ENCODE assay signal across 1 cellular context in the genomic region with DNA sequence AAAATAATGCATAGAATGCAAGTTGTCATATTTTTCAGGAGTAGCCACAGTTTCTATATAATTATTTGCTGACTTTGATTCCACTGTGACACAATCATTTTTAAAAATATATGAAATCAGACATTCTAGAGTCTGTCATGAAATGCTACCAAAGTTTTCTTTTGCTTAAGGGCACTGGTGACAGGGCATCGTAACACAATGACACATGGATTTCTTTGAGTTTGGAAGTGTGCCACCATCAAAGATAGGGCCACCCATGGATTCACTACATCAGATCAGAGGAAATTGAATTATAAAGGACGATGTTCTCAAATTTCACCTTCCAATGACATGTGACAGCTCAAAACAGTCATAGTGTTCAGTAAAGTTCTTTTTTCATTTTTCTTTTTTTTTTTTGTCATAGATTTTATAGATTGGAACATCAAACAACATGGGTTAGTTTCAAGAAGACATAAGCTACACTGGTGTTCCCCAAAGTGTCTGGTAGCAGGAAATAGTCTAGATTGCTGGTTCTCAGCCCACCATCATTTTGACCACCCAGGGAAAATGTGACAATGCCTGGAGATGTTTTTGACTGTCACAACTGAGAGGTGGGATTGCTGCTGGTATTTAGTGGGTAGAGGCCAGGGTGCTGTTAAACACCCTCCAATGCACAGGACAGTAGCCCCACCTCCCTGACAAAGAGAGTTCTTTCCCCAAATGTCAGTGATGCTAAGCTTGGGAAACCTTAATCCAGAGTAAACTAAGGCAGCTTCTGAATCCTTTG.
TF ChIP-seq lines count a peak whose summit lies in the region.

No MANE protein-coding gene starts in this region.

TF ChIP-seq in GM12878, 131 proteins besides CTCF, POLR2A, EP300 and RAD21 (continued from another document):
- TF ChIP-seq MXI1 (IDR thresholded peaks at IDR 0.05; ENCODE audit: low read depth, low read length) (no peak), MYC (IDR thresholded peaks at IDR 0.05; ENCODE audit: insufficient read depth, insufficient read length, insufficient replicate concordance, low read length, severe bottlenecking) (no peak), MTA3 (IDR thresholded peaks at IDR 0.05; ENCODE audit: borderline replicate concordance, low read length) (no peak), BACH1 (IDR thresholded peaks at IDR 0.05; ENCODE audit: borderline replicate concordance) (no peak), YY1 (IDR thresholded peaks at IDR 0.05; ENCODE audit: low read depth, low read length) (no peak), TAF1 (IDR thresholded peaks at IDR 0.05; ENCODE audit: borderline replicate concordance, low read depth, low read length) (no peak), CBFB (IDR thresholded peaks at IDR 0.05; ENCODE audit: low read depth) (no peak)
- TF ChIP-seq, protein P1, sequence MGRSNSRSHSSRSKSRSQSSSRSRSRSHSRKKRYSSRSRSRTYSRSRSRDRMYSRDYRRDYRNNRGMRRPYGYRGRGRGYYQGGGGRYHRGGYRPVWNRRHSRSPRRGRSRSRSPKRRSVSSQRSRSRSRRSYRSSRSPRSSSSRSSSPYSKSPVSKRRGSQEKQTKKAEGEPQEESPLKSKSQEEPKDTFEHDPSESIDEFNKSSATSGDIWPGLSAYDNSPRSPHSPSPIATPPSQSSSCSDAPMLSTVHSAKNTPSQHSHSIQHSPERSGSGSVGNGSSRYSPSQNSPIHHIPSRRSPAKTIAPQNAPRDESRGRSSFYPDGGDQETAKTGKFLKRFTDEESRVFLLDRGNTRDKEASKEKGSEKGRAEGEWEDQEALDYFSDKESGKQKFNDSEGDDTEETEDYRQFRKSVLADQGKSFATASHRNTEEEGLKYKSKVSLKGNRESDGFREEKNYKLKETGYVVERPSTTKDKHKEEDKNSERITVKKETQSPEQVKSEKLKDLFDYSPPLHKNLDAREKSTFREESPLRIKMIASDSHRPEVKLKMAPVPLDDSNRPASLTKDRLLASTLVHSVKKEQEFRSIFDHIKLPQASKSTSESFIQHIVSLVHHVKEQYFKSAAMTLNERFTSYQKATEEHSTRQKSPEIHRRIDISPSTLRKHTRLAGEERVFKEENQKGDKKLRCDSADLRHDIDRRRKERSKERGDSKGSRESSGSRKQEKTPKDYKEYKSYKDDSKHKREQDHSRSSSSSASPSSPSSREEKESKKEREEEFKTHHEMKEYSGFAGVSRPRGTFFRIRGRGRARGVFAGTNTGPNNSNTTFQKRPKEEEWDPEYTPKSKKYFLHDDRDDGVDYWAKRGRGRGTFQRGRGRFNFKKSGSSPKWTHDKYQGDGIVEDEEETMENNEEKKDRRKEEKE (IDR thresholded peaks at IDR 0.05): no peak
- TF ChIP-seq, protein P2, sequence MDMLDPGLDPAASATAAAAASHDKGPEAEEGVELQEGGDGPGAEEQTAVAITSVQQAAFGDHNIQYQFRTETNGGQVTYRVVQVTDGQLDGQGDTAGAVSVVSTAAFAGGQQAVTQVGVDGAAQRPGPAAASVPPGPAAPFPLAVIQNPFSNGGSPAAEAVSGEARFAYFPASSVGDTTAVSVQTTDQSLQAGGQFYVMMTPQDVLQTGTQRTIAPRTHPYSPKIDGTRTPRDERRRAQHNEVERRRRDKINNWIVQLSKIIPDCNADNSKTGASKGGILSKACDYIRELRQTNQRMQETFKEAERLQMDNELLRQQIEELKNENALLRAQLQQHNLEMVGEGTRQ (IDR thresholded peaks at IDR 0.05; ENCODE audit: borderline replicate concordance, low read depth, low read length): no peak
- TF ChIP-seq, protein P3, sequence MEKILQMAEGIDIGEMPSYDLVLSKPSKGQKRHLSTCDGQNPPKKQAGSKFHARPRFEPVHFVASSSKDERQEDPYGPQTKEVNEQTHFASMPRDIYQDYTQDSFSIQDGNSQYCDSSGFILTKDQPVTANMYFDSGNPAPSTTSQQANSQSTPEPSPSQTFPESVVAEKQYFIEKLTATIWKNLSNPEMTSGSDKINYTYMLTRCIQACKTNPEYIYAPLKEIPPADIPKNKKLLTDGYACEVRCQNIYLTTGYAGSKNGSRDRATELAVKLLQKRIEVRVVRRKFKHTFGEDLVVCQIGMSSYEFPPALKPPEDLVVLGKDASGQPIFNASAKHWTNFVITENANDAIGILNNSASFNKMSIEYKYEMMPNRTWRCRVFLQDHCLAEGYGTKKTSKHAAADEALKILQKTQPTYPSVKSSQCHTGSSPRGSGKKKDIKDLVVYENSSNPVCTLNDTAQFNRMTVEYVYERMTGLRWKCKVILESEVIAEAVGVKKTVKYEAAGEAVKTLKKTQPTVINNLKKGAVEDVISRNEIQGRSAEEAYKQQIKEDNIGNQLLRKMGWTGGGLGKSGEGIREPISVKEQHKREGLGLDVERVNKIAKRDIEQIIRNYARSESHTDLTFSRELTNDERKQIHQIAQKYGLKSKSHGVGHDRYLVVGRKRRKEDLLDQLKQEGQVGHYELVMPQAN (conservative IDR thresholded peaks at IDR 0.05): no peak
- TF ChIP-seq, protein P4, sequence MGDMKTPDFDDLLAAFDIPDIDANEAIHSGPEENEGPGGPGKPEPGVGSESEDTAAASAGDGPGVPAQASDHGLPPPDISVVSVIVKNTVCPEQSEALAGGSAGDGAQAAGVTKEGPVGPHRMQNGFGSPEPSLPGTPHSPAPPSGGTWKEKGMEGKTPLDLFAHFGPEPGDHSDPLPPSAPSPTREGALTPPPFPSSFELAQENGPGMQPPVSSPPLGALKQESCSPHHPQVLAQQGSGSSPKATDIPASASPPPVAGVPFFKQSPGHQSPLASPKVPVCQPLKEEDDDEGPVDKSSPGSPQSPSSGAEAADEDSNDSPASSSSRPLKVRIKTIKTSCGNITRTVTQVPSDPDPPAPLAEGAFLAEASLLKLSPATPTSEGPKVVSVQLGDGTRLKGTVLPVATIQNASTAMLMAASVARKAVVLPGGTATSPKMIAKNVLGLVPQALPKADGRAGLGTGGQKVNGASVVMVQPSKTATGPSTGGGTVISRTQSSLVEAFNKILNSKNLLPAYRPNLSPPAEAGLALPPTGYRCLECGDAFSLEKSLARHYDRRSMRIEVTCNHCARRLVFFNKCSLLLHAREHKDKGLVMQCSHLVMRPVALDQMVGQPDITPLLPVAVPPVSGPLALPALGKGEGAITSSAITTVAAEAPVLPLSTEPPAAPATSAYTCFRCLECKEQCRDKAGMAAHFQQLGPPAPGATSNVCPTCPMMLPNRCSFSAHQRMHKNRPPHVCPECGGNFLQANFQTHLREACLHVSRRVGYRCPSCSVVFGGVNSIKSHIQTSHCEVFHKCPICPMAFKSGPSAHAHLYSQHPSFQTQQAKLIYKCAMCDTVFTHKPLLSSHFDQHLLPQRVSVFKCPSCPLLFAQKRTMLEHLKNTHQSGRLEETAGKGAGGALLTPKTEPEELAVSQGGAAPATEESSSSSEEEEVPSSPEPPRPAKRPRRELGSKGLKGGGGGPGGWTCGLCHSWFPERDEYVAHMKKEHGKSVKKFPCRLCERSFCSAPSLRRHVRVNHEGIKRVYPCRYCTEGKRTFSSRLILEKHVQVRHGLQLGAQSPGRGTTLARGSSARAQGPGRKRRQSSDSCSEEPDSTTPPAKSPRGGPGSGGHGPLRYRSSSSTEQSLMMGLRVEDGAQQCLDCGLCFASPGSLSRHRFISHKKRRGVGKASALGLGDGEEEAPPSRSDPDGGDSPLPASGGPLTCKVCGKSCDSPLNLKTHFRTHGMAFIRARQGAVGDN (IDR thresholded peaks at IDR 0.05): no peak
- TF ChIP-seq, protein P5, sequence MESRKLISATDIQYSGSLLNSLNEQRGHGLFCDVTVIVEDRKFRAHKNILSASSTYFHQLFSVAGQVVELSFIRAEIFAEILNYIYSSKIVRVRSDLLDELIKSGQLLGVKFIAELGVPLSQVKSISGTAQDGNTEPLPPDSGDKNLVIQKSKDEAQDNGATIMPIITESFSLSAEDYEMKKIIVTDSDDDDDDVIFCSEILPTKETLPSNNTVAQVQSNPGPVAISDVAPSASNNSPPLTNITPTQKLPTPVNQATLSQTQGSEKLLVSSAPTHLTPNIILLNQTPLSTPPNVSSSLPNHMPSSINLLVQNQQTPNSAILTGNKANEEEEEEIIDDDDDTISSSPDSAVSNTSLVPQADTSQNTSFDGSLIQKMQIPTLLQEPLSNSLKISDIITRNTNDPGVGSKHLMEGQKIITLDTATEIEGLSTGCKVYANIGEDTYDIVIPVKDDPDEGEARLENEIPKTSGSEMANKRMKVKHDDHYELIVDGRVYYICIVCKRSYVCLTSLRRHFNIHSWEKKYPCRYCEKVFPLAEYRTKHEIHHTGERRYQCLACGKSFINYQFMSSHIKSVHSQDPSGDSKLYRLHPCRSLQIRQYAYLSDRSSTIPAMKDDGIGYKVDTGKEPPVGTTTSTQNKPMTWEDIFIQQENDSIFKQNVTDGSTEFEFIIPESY (IDR thresholded peaks at IDR 0.05): no peak
- TF ChIP-seq, protein P6, sequence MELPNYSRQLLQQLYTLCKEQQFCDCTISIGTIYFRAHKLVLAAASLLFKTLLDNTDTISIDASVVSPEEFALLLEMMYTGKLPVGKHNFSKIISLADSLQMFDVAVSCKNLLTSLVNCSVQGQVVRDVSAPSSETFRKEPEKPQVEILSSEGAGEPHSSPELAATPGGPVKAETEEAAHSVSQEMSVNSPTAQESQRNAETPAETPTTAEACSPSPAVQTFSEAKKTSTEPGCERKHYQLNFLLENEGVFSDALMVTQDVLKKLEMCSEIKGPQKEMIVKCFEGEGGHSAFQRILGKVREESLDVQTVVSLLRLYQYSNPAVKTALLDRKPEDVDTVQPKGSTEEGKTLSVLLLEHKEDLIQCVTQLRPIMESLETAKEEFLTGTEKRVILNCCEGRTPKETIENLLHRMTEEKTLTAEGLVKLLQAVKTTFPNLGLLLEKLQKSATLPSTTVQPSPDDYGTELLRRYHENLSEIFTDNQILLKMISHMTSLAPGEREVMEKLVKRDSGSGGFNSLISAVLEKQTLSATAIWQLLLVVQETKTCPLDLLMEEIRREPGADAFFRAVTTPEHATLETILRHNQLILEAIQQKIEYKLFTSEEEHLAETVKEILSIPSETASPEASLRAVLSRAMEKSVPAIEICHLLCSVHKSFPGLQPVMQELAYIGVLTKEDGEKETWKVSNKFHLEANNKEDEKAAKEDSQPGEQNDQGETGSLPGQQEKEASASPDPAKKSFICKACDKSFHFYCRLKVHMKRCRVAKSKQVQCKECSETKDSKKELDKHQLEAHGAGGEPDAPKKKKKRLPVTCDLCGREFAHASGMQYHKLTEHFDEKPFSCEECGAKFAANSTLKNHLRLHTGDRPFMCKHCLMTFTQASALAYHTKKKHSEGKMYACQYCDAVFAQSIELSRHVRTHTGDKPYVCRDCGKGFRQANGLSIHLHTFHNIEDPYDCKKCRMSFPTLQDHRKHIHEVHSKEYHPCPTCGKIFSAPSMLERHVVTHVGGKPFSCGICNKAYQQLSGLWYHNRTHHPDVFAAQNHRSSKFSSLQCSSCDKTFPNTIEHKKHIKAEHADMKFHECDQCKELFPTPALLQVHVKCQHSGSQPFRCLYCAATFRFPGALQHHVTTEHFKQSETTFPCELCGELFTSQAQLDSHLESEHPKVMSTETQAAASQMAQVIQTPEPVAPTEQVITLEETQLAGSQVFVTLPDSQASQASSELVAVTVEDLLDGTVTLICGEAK (IDR thresholded peaks at IDR 0.05; ENCODE audit: borderline replicate concordance): no peak
